Comparison of ENCODE assay signal across 13 cellular contexts in the genomic region with DNA sequence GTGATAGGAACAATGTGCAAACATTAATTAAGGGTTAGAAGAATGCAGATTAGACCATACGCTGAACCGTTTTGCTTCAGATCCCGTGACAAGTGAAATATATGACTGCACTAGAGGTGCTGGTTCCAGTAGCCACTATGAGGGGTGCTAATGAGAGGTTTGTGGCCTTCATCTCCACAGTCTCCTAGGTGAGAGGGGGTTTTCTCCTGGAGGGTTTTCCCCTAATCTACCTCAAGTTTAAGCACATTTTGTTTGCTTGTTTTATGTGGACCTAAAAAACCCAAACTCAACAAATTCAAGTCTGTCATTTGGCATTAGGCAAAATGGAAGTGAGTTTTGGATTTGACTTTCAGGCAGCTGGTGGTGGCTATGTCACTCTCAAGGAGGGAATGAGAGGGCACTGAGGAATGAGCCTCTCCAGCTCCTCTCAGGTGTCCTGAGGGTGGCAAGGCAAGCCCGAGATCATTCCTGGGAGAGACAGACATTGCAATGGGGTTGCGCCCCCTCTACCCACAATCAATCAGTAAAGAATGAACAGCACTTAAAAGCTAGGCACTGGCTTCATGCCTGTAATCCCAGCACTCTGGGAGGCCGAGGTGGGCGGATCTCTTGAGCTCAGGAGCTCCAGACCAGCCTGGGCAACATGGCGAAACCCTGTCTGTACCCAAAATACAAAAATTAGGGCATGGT. TPM values are rescaled to one million over a fixed set of nuclear protein-coding genes. Genes with fewer than 3 reads are reported as not detected.
DNase-seq lines count a peak whose midpoint lies in the region; ATAC-seq and TF ChIP-seq lines count a peak whose summit lies in the region.
"Had no signal": no experiment of that assay in that cellular context is flagged by ENCODE, and none has a peak within 500 bp of the region (broad histone marks: within the 10 kb centered on the region; RNA-seq: fewer than 3 reads in every experiment).

No MANE protein-coding gene starts in this region.

- H3K79me2 ChIP-seq in neural cell (replicated peaks; ENCODE audit: insufficient read depth, low read length) = no peaks in the 10 kb centered on the region

- H2AFZ ChIP-seq in neural cell (ENCODE audit: low read depth, low read length) = peak overlapping the region; percentile 90

- no peaks in the 10 kb centered on the region for H3K36me3 ChIP-seq in heart right ventricle
- no peaks in the 10 kb centered on the region for H3K36me3 ChIP-seq in WERI-Rb-1
- no peaks in the 10 kb centered on the region for H3K36me3 ChIP-seq in neural cell (ENCODE audit: insufficient read depth, low read length)
- no peaks in the 10 kb centered on the region for H3K36me3 ChIP-seq in urinary bladder (ENCODE audit: insufficient read depth)
- H3K36me3 ChIP-seq: brain microvascular endothelial cell, prostate gland had no signal

- peaks cover 9 to 21% (median 15%) of the 10 kb centered on the region in 3 donors for H3K4me1 Mint-ChIP-seq in T-cell

- TF ChIP-seq RAD21 in neural cell (conservative IDR thresholded peaks at IDR 0.05) = no peak

- H3K9me3 ChIP-seq in heart right ventricle (no peaks in the 10 kb centered on the region), WERI-Rb-1 (ENCODE audit: severe bottlenecking) (no peaks in the 10 kb centered on the region), neural cell (ENCODE audit: low read length) (no peaks in the 10 kb centered on the region)
- H3K9me3 ChIP-seq: prostate gland had no signal

- peak overlapping the region in 1 of 2 donors; percentile 49 for H3K27ac Mint-ChIP-seq in T-cell

- peak overlapping the region in 3 of 10 donors; percentile 72 for H3K4me3 ChIP-seq in heart right ventricle
- H3K4me3 ChIP-seq in WERI-Rb-1 (ENCODE audit: low read depth, low read length) = no peak overlapping the region
- H3K4me3 ChIP-seq in neural cell (ENCODE audit: low read length) = peak overlapping the region; percentile 75
- no peak overlapping the region for H3K4me3 ChIP-seq in urinary bladder (ENCODE audit: low read depth, low read length)

- no peaks in the 10 kb centered on the region for H3K9me3 Mint-ChIP-seq in T-cell

- H3K27ac ChIP-seq in heart right ventricle = peak overlapping the region in 9 of 10 donors; percentile 85 to 99 (median 97)
- H3K27ac ChIP-seq in WERI-Rb-1 = no peak overlapping the region
- H3K27ac ChIP-seq in neural cell (ENCODE audit: low read length) = peak overlapping the region; percentile 99
- peak overlapping the region; percentile 93 for H3K27ac ChIP-seq in urinary bladder (ENCODE audit: low read depth)

- no peak overlapping the region for H3K4me3 Mint-ChIP-seq in T-cell

- H3K4me1 ChIP-seq in heart right ventricle = peaks cover 0 to 48% (median 14%) of the 10 kb centered on the region in 9 donors
- no peaks in the 10 kb centered on the region for H3K4me1 ChIP-seq in urinary bladder (ENCODE audit: insufficient read depth)
- H3K4me1 ChIP-seq: prostate gland had no signal

- H3K36me3 Mint-ChIP-seq in T-cell = no peaks in the 10 kb centered on the region

- peak overlapping the region; percentile 22 for H3K4me2 ChIP-seq in neural cell (ENCODE audit: low read length)

- no peaks in the 10 kb centered on the region for H4K20me1 ChIP-seq in neural cell (ENCODE audit: insufficient read depth)

- CTCF ChIA-PET in T-cell (lab: Charles Lee) = interaction anchor here (0.5 to 2.3 kb wide), 6 partner anchors 14 to 1075 kb away, joined by 3 to 9 read pairs (median 4); a partner anchor contains a TSS

- intact Hi-C loops in heart right ventricle (cut with DNase I) (loop anchor here in 7 of 10 donors (2.0 to 5.0 kb wide), 7 partner anchors 34 to 256 kb away; a partner anchor contains a TSS), Right ventricle myocardium inferior (cut with DNase I) (loop anchor here (5.0 kb wide), 2 partner anchors 186 to 201 kb away; a partner anchor contains a TSS)

- no peaks in the 10 kb centered on the region for H3K9me2 ChIP-seq in neural cell (ENCODE audit: insufficient read depth, low read length)

- TF ChIP-seq CTCF in heart right ventricle (IDR thresholded peaks at IDR 0.05) = no peak
- no peak for TF ChIP-seq CTCF in WERI-Rb-1 (IDR thresholded peaks at IDR 0.05; ENCODE audit: low read depth, low read length)
- TF ChIP-seq CTCF in neural cell (IDR thresholded peaks at IDR 0.05; ENCODE audit: poor library complexity, severe bottlenecking) = no peak

- peak overlapping the region; percentile 91 for H3K9ac ChIP-seq in neural cell (ENCODE audit: low read length)

- POLR2A ChIA-PET in T-cell (lab: Charles Lee) = interaction anchor here (0.7 to 1.8 kb wide), 7 partner anchors 34 to 463 kb away, joined by 3 to 8 read pairs (median 3); a partner anchor contains a TSS

- no peak for TF ChIP-seq EP300 in neural cell (conservative IDR thresholded peaks at IDR 0.05; ENCODE audit: poor library complexity, severe bottlenecking)

- H3K27me3 ChIP-seq in heart right ventricle (no peaks in the 10 kb centered on the region), WERI-Rb-1 (ENCODE audit: insufficient read depth, low read depth, severe bottlenecking) (no peaks in the 10 kb centered on the region), neural cell (ENCODE audit: insufficient read depth, low read depth, low read length) (no peaks in the 10 kb centered on the region)
- H3K27me3 ChIP-seq: brain microvascular endothelial cell had no signal

- no peak for DNase-seq in heart right ventricle
- DNase-seq in Right ventricle myocardium inferior (ENCODE audit: missing footprints) = no peak
- DNase-seq in WERI-Rb-1 = peak; percentile 18
- DNase-seq in COR-L47 (lab: John Stamatoyannopoulos, UW) = no peak
- DNase-seq in T-cell = no peak

- WGBS in heart right ventricle, 2 donors = 80 to 90% methylated on average over 8 of the region's 8 CpGs
- 83% methylated on average over 8 of the region's 8 CpGs for WGBS in urinary bladder

- no peak for ATAC-seq in heart right ventricle
- ATAC-seq in Right ventricle myocardium inferior = no peak
- no peak for ATAC-seq in HG03354 (IDR thresholded peaks at IDR 0.05; ENCODE audit: poor library complexity, severe bottlenecking, unreplicated experiment)
- no peak for ATAC-seq in T-cell (replicated peaks in 1 of 4)

- peaks cover 1 to 5% of the 10 kb centered on the region in 2 donors for H3K27me3 Mint-ChIP-seq in T-cell

- H3F3A ChIP-seq in neural cell (ENCODE audit: insufficient read depth, low read length, poor library complexity, severe bottlenecking) = peaks cover 17% of the 10 kb centered on the region

TF ChIP-seq in neural cell, 6 proteins besides CTCF, POLR2A, EP300 and RAD21:
- TF ChIP-seq, protein P1, sequence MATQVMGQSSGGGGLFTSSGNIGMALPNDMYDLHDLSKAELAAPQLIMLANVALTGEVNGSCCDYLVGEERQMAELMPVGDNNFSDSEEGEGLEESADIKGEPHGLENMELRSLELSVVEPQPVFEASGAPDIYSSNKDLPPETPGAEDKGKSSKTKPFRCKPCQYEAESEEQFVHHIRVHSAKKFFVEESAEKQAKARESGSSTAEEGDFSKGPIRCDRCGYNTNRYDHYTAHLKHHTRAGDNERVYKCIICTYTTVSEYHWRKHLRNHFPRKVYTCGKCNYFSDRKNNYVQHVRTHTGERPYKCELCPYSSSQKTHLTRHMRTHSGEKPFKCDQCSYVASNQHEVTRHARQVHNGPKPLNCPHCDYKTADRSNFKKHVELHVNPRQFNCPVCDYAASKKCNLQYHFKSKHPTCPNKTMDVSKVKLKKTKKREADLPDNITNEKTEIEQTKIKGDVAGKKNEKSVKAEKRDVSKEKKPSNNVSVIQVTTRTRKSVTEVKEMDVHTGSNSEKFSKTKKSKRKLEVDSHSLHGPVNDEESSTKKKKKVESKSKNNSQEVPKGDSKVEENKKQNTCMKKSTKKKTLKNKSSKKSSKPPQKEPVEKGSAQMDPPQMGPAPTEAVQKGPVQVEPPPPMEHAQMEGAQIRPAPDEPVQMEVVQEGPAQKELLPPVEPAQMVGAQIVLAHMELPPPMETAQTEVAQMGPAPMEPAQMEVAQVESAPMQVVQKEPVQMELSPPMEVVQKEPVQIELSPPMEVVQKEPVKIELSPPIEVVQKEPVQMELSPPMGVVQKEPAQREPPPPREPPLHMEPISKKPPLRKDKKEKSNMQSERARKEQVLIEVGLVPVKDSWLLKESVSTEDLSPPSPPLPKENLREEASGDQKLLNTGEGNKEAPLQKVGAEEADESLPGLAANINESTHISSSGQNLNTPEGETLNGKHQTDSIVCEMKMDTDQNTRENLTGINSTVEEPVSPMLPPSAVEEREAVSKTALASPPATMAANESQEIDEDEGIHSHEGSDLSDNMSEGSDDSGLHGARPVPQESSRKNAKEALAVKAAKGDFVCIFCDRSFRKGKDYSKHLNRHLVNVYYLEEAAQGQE (IDR thresholded peaks at IDR 0.05; ENCODE audit: borderline replicate concordance) = no peak
- no peak for TF ChIP-seq MXI1 (conservative IDR thresholded peaks at IDR 0.05; ENCODE audit: poor library complexity, severe bottlenecking)
- TF ChIP-seq SMC3 (conservative IDR thresholded peaks at IDR 0.05; ENCODE audit: poor library complexity) = no peak
- TF ChIP-seq POLR2AphosphoS5 (IDR thresholded peaks at IDR 0.05) = no peak
- TF ChIP-seq EZH2 (IDR thresholded peaks at IDR 0.05; ENCODE audit: borderline replicate concordance, insufficient read depth, low read length, poor library complexity, severe bottlenecking) = no peak
- no peak for TF ChIP-seq TAF1 (IDR thresholded peaks at IDR 0.05; ENCODE audit: low read depth)

RNA-seq across cellular contexts. Expression of a gene that starts 13.9 kb away (rescaled TPM):
- total RNA-seq in heart right ventricle (1 to 10 TPM; 3.6 to 8.4 (median 5.6) TPM), Right ventricle myocardium inferior (3.9 TPM), urinary bladder (11.4 TPM), T-cell (1 to 10 TPM; 5.1 to 6.5 (median 5.6) TPM)
- polyA plus RNA-seq in heart right ventricle (1 to 10 TPM; 2.4 to 5.8 TPM), neural cell (41.5 and 50.6 TPM in 2 replicates), urinary bladder (13.4 TPM)
- polyA minus RNA-seq in neural cell = 45.5 and 51.2 TPM in 2 replicates

RNA-seq across cellular contexts. Expression of a gene that starts 50.3 kb away (rescaled TPM):
- total RNA-seq in heart right ventricle (not detected), Right ventricle myocardium inferior (not detected), urinary bladder (not detected), T-cell (not detected)
- polyA plus RNA-seq in heart right ventricle (not detected), neural cell (not detected in 2 replicates), urinary bladder (not detected)
- polyA minus RNA-seq in neural cell = not detected in 2 replicates
- total RNA-seq: kidney epithelial cell, RPMI7951 had no signal
- polyA plus RNA-seq: esophagus had no signal
